ENCODE assay signal across 8 cellular contexts in genomic region chr14:74290415-74290814, GRCh38. TPM values are rescaled to one million over a fixed set of nuclear protein-coding genes. Genes with fewer than 3 reads are reported as not detected.
DNase-seq lines count a peak whose midpoint lies in the region; ATAC-seq, FAIRE-seq and TF ChIP-seq lines count a peak whose summit lies in the region.
"Had no signal": no experiment of that assay in that cellular context is flagged by ENCODE, and none has a peak within 500 bp of the region (broad histone marks: within the 10 kb centered on the region; RNA-seq: fewer than 3 reads in every experiment).

No MANE protein-coding gene starts in this region.

- no peaks in the 10 kb centered on the region for H3K27me3 Mint-ChIP-seq in activated CD8-positive, alpha-beta T cell treated with anti-CD3 and anti-CD28 coated beads for 36 hours

- no peak for DNase-seq in D721Med (ENCODE audit: insufficient read length, low spot score)
- peak; percentile 8 for DNase-seq in activated CD8-positive, alpha-beta T cell treated with anti-CD3 and anti-CD28 coated beads for 36 hours
- peak; percentile 9 for DNase-seq in myocyte (ENCODE audit: low read depth)
- no peak for DNase-seq in aorta
- no peak for DNase-seq in cerebellum (ENCODE audit: low spot score)
- DNase-seq: gastrocnemius medialis had no signal

- H3K9me3 ChIP-seq in HEK293 (ENCODE audit: control insufficient read depth, insufficient read depth, low read depth, low read length) (no peaks in the 10 kb centered on the region), aorta (ENCODE audit: control insufficient read depth, low read length) (no peaks in the 10 kb centered on the region)
- H3K9me3 ChIP-seq: gastrocnemius medialis had no signal

- POLR2A ChIA-PET in HEK293 (lab: Yijun Ruan, JAX), result interaction anchor here (0.6 to 0.7 kb wide), 3 partner anchors 58 to 689 kb away, joined by 4 to 8 read pairs (median 4); no protein-coding TSS in a partner anchor
- POLR2A ChIA-PET in activated CD8-positive, alpha-beta T cell treated with anti-CD3 and anti-CD28 coated beads for 36 hours (lab: Charles Lee), result no interaction called here

- WGBS in aorta, 2 donors, result 69 to 73% methylated on average over 7 of the region's 7 CpGs

- TF ChIP-seq CTCF in D721Med (IDR thresholded peaks at IDR 0.05; ENCODE audit: insufficient read depth, missing control alignments), result peak; percentile 46
- TF ChIP-seq CTCF in HEK293 (tag by site-specific recombination; IDR thresholded peaks at IDR 0.05), result 0 out of 2 replicates have a peak, but pooled peaks have one; percentile 32
- TF ChIP-seq CTCF in activated CD8-positive, alpha-beta T cell treated with anti-CD3 and anti-CD28 coated beads for 36 hours (IDR thresholded peaks at IDR 0.05), result peak; percentile 60

- no peaks in the 10 kb centered on the region for H3K9me3 Mint-ChIP-seq in activated CD8-positive, alpha-beta T cell treated with anti-CD3 and anti-CD28 coated beads for 36 hours

- no peak overlapping the region for H3K4me3 Mint-ChIP-seq in activated CD8-positive, alpha-beta T cell treated with anti-CD3 and anti-CD28 coated beads for 36 hours

- no peak for FAIRE-seq in D721Med (lab: Jason Lieb, UNC)

- H3K36me3 ChIP-seq in HEK293 (ENCODE audit: control insufficient read depth in 2 of 2, insufficient read depth in 1 of 2, low read length in 2 of 2) (peaks cover 9 to 94% of the 10 kb centered on the region in 2 experiments; a peak in 2 of 3 replicates), aorta (ENCODE audit: control insufficient read depth in 1 of 2, insufficient read depth in 2 of 2, low read length in 1 of 2) (peaks cover 6 to 7% of the 10 kb centered on the region in 2 donors)

- H3K36me3 Mint-ChIP-seq in activated CD8-positive, alpha-beta T cell treated with anti-CD3 and anti-CD28 coated beads for 36 hours (ENCODE audit: low read depth), result peaks cover 22% of the 10 kb centered on the region

- no peak overlapping the region for H3K27ac Mint-ChIP-seq in activated CD8-positive, alpha-beta T cell treated with anti-CD3 and anti-CD28 coated beads for 36 hours

- H3K4me1 ChIP-seq in HEK293 (ENCODE audit: control insufficient read depth, insufficient read depth, low read length) (no peaks in the 10 kb centered on the region), aorta (ENCODE audit: control insufficient read depth in 1 of 2, insufficient read depth in 2 of 2, low read length in 2 of 2) (no peaks in the 10 kb centered on the region)

- intact Hi-C loops in activated CD8-positive, alpha-beta T cell treated with anti-CD3 and anti-CD28 coated beads for 36 hours (cut with micrococcal nuclease), result no loop called here
- intact Hi-C loops in aorta (cut with DNase I), result no loop called here

- H3K4me3 ChIP-seq in HEK293 (ENCODE audit: low read depth, low read length) (no peak overlapping the region), aorta (ENCODE audit: low read length in 2 of 2) (no peak overlapping the region)
- H3K4me3 ChIP-seq: gastrocnemius medialis had no signal

- ATAC-seq in activated CD8-positive, alpha-beta T cell treated with anti-CD3 and anti-CD28 coated beads for 36 hours, result peak; percentile 37
- ATAC-seq in aorta (ENCODE audit: low FRiP score), result no peak
- ATAC-seq in GM21447 (IDR thresholded peaks at IDR 0.05; ENCODE audit: unreplicated experiment), result no peak
- ATAC-seq: gastrocnemius medialis had no signal

- no peak overlapping the region for H3K27ac ChIP-seq in HEK293 (ENCODE audit: extremely low read depth, low read depth, low read length)
- H3K27ac ChIP-seq in aorta (ENCODE audit: low read depth in 1 of 2, low read length in 2 of 2), result no peak overlapping the region
- H3K27ac ChIP-seq: gastrocnemius medialis had no signal

- CTCF ChIA-PET in HEK293 (lab: Yijun Ruan, JAX), result interaction anchor here (0.6 to 1.5 kb wide), 6 partner anchors 12 to 215 kb away, joined by 3 to 5 read pairs (median 3); no protein-coding TSS in a partner anchor
- CTCF ChIA-PET in activated CD8-positive, alpha-beta T cell treated with anti-CD3 and anti-CD28 coated beads for 36 hours (lab: Charles Lee), result no interaction called here

- no peaks in the 10 kb centered on the region for H3K4me1 Mint-ChIP-seq in activated CD8-positive, alpha-beta T cell treated with anti-CD3 and anti-CD28 coated beads for 36 hours (ENCODE audit: low read depth)

- no peaks in the 10 kb centered on the region for H3K27me3 ChIP-seq in aorta (ENCODE audit: control insufficient read depth in 1 of 2, insufficient read depth in 2 of 2, low read length in 1 of 2)
- H3K27me3 ChIP-seq: gastrocnemius medialis had no signal

TF ChIP-seq in HEK293, 187 proteins besides CTCF, POLR2A, EP300 and RAD21:
- TF ChIP-seq SCRT2 (tag by site-specific recombination; IDR thresholded peaks at IDR 0.05), result peak; percentile 83
- no peak for TF ChIP-seq IKZF3 (tag by site-specific recombination; IDR thresholded peaks at IDR 0.05)
- peak; percentile 69; the same call in 1 of the 2 replicates for TF ChIP-seq SCRT1 (tag by site-specific recombination; IDR thresholded peaks at IDR 0.05; ENCODE audit: borderline replicate concordance)

RNA-seq across cellular contexts. Expression of gene ABCD4, which starts 12.3 kb away (rescaled TPM):
- total RNA-seq in activated CD8-positive, alpha-beta T cell treated with anti-CD3 and anti-CD28 coated beads for 36 hours, result 10 to 100 TPM; 44.6 to 46.0 TPM
- total RNA-seq in myocyte (20.0 and 26.4 TPM in 2 replicates), aorta (100 to 1,000 TPM in 1 of 2 donors, 10 to 100 TPM in 1; 40.3 to 102 TPM), cerebellum (42.6 TPM)
- polyA plus RNA-seq in myocyte (2012), result 38.5 TPM
- polyA plus RNA-seq in aorta, result 10 to 100 TPM; 10.5 to 67.5 TPM

RNA-seq across cellular contexts. Expression of gene VSX2, which starts 51.2 kb away (rescaled TPM):
- total RNA-seq in activated CD8-positive, alpha-beta T cell treated with anti-CD3 and anti-CD28 coated beads for 36 hours, result not detected
- not detected in 2 replicates for total RNA-seq in myocyte
- not detected for polyA plus RNA-seq in myocyte (2012)
- not detected for total RNA-seq in aorta
- not detected for polyA plus RNA-seq in aorta
- not detected for total RNA-seq in cerebellum
- total RNA-seq: gastrocnemius medialis had no signal

RNA-seq across cellular contexts. Expression of gene VRTN, which starts 57.9 kb away (rescaled TPM):
- not detected for total RNA-seq in activated CD8-positive, alpha-beta T cell treated with anti-CD3 and anti-CD28 coated beads for 36 hours
- total RNA-seq in myocyte (not detected in 2 replicates), aorta (not detected), cerebellum (not detected)
- not detected for polyA plus RNA-seq in myocyte (2012)
- polyA plus RNA-seq in aorta, result not detected
- total RNA-seq: gastrocnemius medialis had no signal

Comparison
In these comparisons a context has a peak if more than half of its experiments do, and no peak if none do; other contexts are left out.
1. DNase-seq: peak in activated CD8-positive, alpha-beta T cell treated with anti-CD3 and anti-CD28 coated beads for 36 hours (single experiment) and myocyte (single experiment); none in D721Med (single experiment), aorta (0 of 2) and cerebellum (single experiment).
2. Peak in every context shown above with its lines, with median percentiles within 50 percentile points of each other: CTCF ChIP-seq.